ENCODE assay signal across 28 cellular contexts in the genomic region with DNA sequence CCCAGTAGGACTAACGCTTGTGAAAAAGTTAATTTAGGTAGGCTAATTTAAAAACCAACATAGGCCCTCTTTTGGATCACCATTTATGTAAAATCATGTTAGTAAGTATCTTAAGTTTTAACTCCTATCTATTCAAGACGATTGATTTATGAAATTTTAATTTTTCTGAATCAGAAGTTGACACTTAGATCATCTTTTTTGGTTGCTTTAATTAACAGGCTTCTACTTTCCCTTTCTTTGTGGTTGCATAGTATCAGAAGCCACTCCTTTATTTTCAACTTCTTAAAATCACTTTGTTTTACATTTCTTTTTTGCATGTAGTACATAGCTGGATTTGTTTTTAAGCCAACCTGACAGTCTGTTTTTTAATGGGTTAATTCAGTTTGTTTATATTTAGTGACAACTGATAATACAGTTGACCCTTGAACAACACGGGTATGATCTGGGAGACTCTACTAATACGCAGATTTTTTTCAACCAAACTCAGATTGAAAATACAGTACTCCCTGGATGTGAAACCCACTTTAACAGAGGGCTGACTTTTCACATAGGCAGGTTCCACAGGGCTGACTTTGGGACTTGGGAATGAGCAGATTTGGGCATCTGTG.
"Had no signal": no experiment of that assay in that cellular context is flagged by ENCODE, and none has a peak within 500 bp of the region (broad histone marks: within the 10 kb centered on the region; RNA-seq: fewer than 3 reads in every experiment).

No MANE protein-coding gene starts in this region.

- DNase-seq: stimulated activated CD4-positive, alpha-beta T cell treated with anti-CD3 and anti-CD28 coated beads, Interleukin-2, amount 100 ng/mL, for 48 hours; stimulated activated CD4-positive, alpha-beta T cell treated with anti-CD3 and anti-CD28 coated beads, Interleukin-4, amount 100 ng/mL, for 1 hour; stimulated activated CD4-positive, alpha-beta T cell treated with anti-CD3 and anti-CD28 coated beads, Interleukin-4, amount 100 ng/mL, for 24 hours; stimulated activated CD4-positive, alpha-beta T cell treated with anti-CD3 and anti-CD28 coated beads, Interleukin-4, amount 100 ng/mL, for 4 hours; stimulated activated CD8-positive, alpha-beta memory T cell treated with anti-CD3 and anti-CD28 coated beads, Interleukin-4, amount 100 ng/mL, for 48 hours; stimulated activated naive B cell treated with anti-CD40 and anti-IgM and Interleukin-4, amounts not matched to agents 10 μg/mL and 1 μg/mL and 100 μg/mL, for 72 hours; stimulated activated naive CD4-positive, alpha-beta T cell; stimulated activated naive CD4-positive, alpha-beta T cell treated with Interleukin-2 at 50 U/mL for 16 hours; stimulated activated naive CD8-positive, alpha-beta T cell treated with anti-CD3 and anti-CD28 coated beads, Interleukin-15, amount 100 ng/mL, for 72 hours; stimulated activated naive CD8-positive, alpha-beta T cell treated with anti-CD3 and anti-CD28 coated beads, Interleukin-15, Interleukin-2, amounts not matched to agents 100 U/mL and 50 U/mL, for 24 hours; stomach; substantia nigra; testis; thyroid gland; tibial artery; transverse colon; upper lobe of left lung; upper lobe of right lung; uterus had no signal

- H3K36me3 Mint-ChIP-seq: stimulated activated effector memory CD8-positive, alpha-beta T cell treated with anti-CD3 and anti-CD28 coated beads, Interleukin-12 subunit alpha, Interleukin-12 subunit beta, amount 100 ng/mL, for 72 hours; stimulated activated memory B cell treated with anti-CD40 and anti-IgM and Interleukin-4, amounts not matched to agents 10 μg/mL and 1 μg/mL and 100 μg/mL, for 72 hours; stimulated activated naive B cell treated with anti-CD40 and anti-IgM and Interleukin-4, amounts not matched to agents 10 μg/mL and 1 μg/mL and 100 μg/mL, for 72 hours; type B pancreatic cell had no signal

- ATAC-seq: stimulated activated effector memory CD8-positive, alpha-beta T cell treated with anti-CD3 and anti-CD28 coated beads, Interleukin-12 subunit alpha, Interleukin-12 subunit beta, amount 100 ng/mL, for 72 hours; stimulated activated memory B cell treated with anti-CD40 and anti-IgM and Interleukin-4, amounts not matched to agents 10 μg/mL and 1 μg/mL and 100 μg/mL, for 72 hours; stimulated activated naive B cell treated with anti-CD40 and anti-IgM and Interleukin-4, amounts not matched to agents 10 μg/mL and 1 μg/mL and 100 μg/mL, for 72 hours; stimulated activated naive CD8-positive, alpha-beta T cell treated with anti-CD3 and anti-CD28 coated beads, Interleukin-15, amount 100 ng/mL, for 72 hours; stimulated activated naive CD8-positive, alpha-beta T cell treated with anti-CD3 and anti-CD28 coated beads, Interleukin-15, Interleukin-2, amounts not matched to agents 100 U/mL and 50 U/mL, for 24 hours; upper lobe of right lung had no signal

- H3K9me3 ChIP-seq: stomach, suprapubic skin, testis, thoracic aorta, thyroid gland, tibial artery, tibial nerve, transverse colon, upper lobe of left lung, upper lobe of right lung, uterus, vagina had no signal

- H3K36me3 ChIP-seq: stomach, suprapubic skin, thoracic aorta, thyroid gland, tibial artery, tibial nerve, transverse colon, upper lobe of left lung, upper lobe of right lung, uterus, vagina had no signal

- H3K27ac ChIP-seq: stomach, suprapubic skin, testis, thoracic aorta, thyroid gland, tibial nerve, transverse colon, upper lobe of left lung, upper lobe of right lung, uterus, vagina had no signal

- H3K4me1 Mint-ChIP-seq: stimulated activated effector memory CD8-positive, alpha-beta T cell treated with anti-CD3 and anti-CD28 coated beads, Interleukin-12 subunit alpha, Interleukin-12 subunit beta, amount 100 ng/mL, for 72 hours had no signal

- H3K9me3 Mint-ChIP-seq: stimulated activated effector memory CD8-positive, alpha-beta T cell treated with anti-CD3 and anti-CD28 coated beads, Interleukin-12 subunit alpha, Interleukin-12 subunit beta, amount 100 ng/mL, for 72 hours; stimulated activated memory B cell treated with anti-CD40 and anti-IgM and Interleukin-4, amounts not matched to agents 10 μg/mL and 1 μg/mL and 100 μg/mL, for 72 hours; stimulated activated naive B cell treated with anti-CD40 and anti-IgM and Interleukin-4, amounts not matched to agents 10 μg/mL and 1 μg/mL and 100 μg/mL, for 72 hours; stimulated activated naive CD8-positive, alpha-beta T cell treated with anti-CD3 and anti-CD28 coated beads, Interleukin-15, amount 100 ng/mL, for 72 hours; stimulated activated naive CD8-positive, alpha-beta T cell treated with anti-CD3 and anti-CD28 coated beads, Interleukin-15, Interleukin-2, amounts not matched to agents 100 ng/mL and 50 ng/mL, for 24 hours; type B pancreatic cell had no signal

- H3K27ac Mint-ChIP-seq: stimulated activated effector memory CD8-positive, alpha-beta T cell treated with anti-CD3 and anti-CD28 coated beads, Interleukin-12 subunit alpha, Interleukin-12 subunit beta, amount 100 ng/mL, for 72 hours; stimulated activated memory B cell treated with anti-CD40 and anti-IgM and Interleukin-4, amounts not matched to agents 10 μg/mL and 1 μg/mL and 100 μg/mL, for 72 hours; stimulated activated naive B cell treated with anti-CD40 and anti-IgM and Interleukin-4, amounts not matched to agents 10 μg/mL and 1 μg/mL and 100 μg/mL, for 72 hours; stimulated activated naive CD8-positive, alpha-beta T cell treated with anti-CD3 and anti-CD28 coated beads, Interleukin-15, Interleukin-2, amounts not matched to agents 100 ng/mL and 50 ng/mL, for 24 hours; type B pancreatic cell had no signal

- H3K27me3 Mint-ChIP-seq: stimulated activated memory B cell treated with anti-CD40 and anti-IgM and Interleukin-4, amounts not matched to agents 10 μg/mL and 1 μg/mL and 100 μg/mL, for 72 hours; stimulated activated naive CD8-positive, alpha-beta T cell treated with anti-CD3 and anti-CD28 coated beads, Interleukin-15, Interleukin-2, amounts not matched to agents 100 ng/mL and 50 ng/mL, for 24 hours had no signal

- H3K4me3 ChIP-seq: stomach, suprapubic skin, testis, thoracic aorta, thyroid gland, tibial artery, tibial nerve, transverse colon, upper lobe of left lung, upper lobe of right lung, uterus, vagina had no signal

- H3K27me3 ChIP-seq: stomach, suprapubic skin, testis, thyroid gland, tibial artery, transverse colon, upper lobe of left lung, upper lobe of right lung, uterus, vagina had no signal

- FAIRE-seq: urothelium cell line had no signal

- H3K4me1 ChIP-seq: uterus, vagina had no signal

- H3K4me3 Mint-ChIP-seq: stimulated activated effector memory CD8-positive, alpha-beta T cell treated with anti-CD3 and anti-CD28 coated beads, Interleukin-12 subunit alpha, Interleukin-12 subunit beta, amount 100 ng/mL, for 72 hours; stimulated activated memory B cell treated with anti-CD40 and anti-IgM and Interleukin-4, amounts not matched to agents 10 μg/mL and 1 μg/mL and 100 μg/mL, for 72 hours; stimulated activated naive B cell treated with anti-CD40 and anti-IgM and Interleukin-4, amounts not matched to agents 10 μg/mL and 1 μg/mL and 100 μg/mL, for 72 hours; stimulated activated naive CD8-positive, alpha-beta T cell treated with anti-CD3 and anti-CD28 coated beads, Interleukin-15, amount 100 ng/mL, for 72 hours; stimulated activated naive CD8-positive, alpha-beta T cell treated with anti-CD3 and anti-CD28 coated beads, Interleukin-15, Interleukin-2, amounts not matched to agents 100 ng/mL and 50 ng/mL, for 24 hours; type B pancreatic cell had no signal
